13 cellular contexts compared by ENCODE assay signal in the genomic region with DNA sequence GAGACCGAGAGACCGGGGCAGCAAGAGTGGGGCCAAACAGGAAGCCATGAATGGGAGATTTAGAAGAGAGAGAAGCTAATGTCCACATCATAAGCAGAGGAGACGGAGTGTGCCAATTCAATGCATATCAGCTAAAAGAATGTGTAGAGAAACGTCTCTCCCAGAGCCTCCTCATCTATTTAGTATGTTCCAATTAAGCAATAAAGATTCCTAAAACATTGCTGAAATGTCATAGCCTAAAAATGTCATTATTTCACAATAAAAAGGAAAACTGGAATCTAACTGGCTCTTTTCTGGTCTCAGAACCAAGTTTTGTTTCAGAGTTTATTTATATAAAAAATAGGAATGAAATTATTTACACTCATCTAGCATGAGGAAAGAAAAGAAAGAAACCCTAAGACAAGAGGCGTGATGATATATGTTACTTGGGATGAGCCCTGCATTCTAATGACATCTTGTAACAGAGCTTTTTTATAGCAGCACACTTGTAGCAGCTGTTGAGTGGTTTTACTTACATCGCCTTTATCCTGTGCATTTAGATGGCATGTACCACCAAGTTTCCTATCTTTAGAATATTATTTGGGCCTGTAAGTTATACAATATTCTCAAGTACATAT.
A peak's percentile ranks its signal among the peaks of the same experiment; 100 is the strongest.
DNase-seq lines count a peak whose midpoint lies in the region; ATAC-seq and TF ChIP-seq lines count a peak whose summit lies in the region.
"Had no signal": no experiment of that assay in that cellular context is flagged by ENCODE, and none has a peak within 500 bp of the region (broad histone marks: within the 10 kb centered on the region; RNA-seq: fewer than 3 reads in every experiment).

No MANE protein-coding gene starts in this region.

- TF ChIP-seq EP300 in sigmoid colon (IDR thresholded peaks at IDR 0.05) = no peak

- H3K9me3 ChIP-seq in RWPE2 (ENCODE audit: severe bottlenecking) (no peaks in the 10 kb centered on the region), sigmoid colon (no peaks in the 10 kb centered on the region)
- H3K9me3 ChIP-seq: SJCRH30 had no signal

- TF ChIP-seq POLR2A in sigmoid colon (IDR thresholded peaks at IDR 0.05) = no peak

- 69 to 70% methylated on average over 6 of the region's 6 CpGs for WGBS in sigmoid colon, 2 donors

- H3K27me3 ChIP-seq in RWPE2 (ENCODE audit: insufficient read depth, poor library complexity, severe bottlenecking) (no peaks in the 10 kb centered on the region), sigmoid colon (no peaks in the 10 kb centered on the region)
- H3K27me3 ChIP-seq: SJCRH30 had no signal

- H3K36me3 ChIP-seq in RWPE2 (ENCODE audit: low read depth) = no peaks in the 10 kb centered on the region
- H3K36me3 ChIP-seq in sigmoid colon = no peaks in the 10 kb centered on the region
- H3K36me3 ChIP-seq: SJCRH30 had no signal

- H3K4me1 ChIP-seq in RWPE2 (ENCODE audit: insufficient read depth, poor library complexity, severe bottlenecking) (peaks cover 28% of the 10 kb centered on the region), sigmoid colon (peaks cover 0 to 39% (median 21%) of the 10 kb centered on the region in 4 donors)
- H3K4me1 ChIP-seq: SJCRH30 had no signal

- intact Hi-C loops in sigmoid colon (cut with DNase I) = no loop called here

- DNase-seq in AG20443 (ENCODE audit: low spot score) (peak; percentile 60), RWPE2 (ENCODE audit: low spot score) (no peak), fibroblast of mammary gland (ENCODE audit: low read depth) (peak; percentile 95), sigmoid colon (no peak), HuH-7 (ENCODE audit: low spot score) (no peak), DMS53 (lab: John Stamatoyannopoulos, UW) (no peak)
- DNase-seq in activated CD4-positive, alpha-beta T cell treated with anti-CD3 and anti-CD28 coated beads, Interleukin-2, amount 50 U/mL, for 4 hours = no peak
- DNase-seq: NCI-H1105 treated with DMSO at 0.1 percent for 48 hours; NCI-H526; SJCRH30; stimulated activated CD4-positive, alpha-beta T cell treated with anti-CD3 and anti-CD28 coated beads, Interleukin-12 subunit alpha, Interleukin-12 subunit beta, amount 100 ng/mL, for 4 hours had no signal

- ATAC-seq in RWPE2 (ENCODE audit: low read depth) (peak; percentile 94), GM18502 (IDR thresholded peaks at IDR 0.05; ENCODE audit: poor library complexity, unreplicated experiment) (no peak)
- ATAC-seq: WTC11 had no signal

- no peak overlapping the region for H3K4me3 ChIP-seq in RWPE2 (ENCODE audit: severe bottlenecking)
- no peak overlapping the region for H3K4me3 ChIP-seq in fibroblast of mammary gland (ENCODE audit: control insufficient read depth, low read depth, low read length)
- no peak overlapping the region for H3K4me3 ChIP-seq in sigmoid colon
- H3K4me3 ChIP-seq: SJCRH30 had no signal

- H3K27ac ChIP-seq in RWPE2 (ENCODE audit: poor library complexity, severe bottlenecking) (peak overlapping the region; percentile 95), sigmoid colon (peak overlapping the region; percentile 13 to 70 (median 62))
- H3K27ac ChIP-seq: SJCRH30 had no signal

- TF ChIP-seq CTCF in RWPE2 (IDR thresholded peaks at IDR 0.05; ENCODE audit: poor library complexity, severe bottlenecking) (no peak), fibroblast of mammary gland (conservative IDR thresholded peaks at IDR 0.05; ENCODE audit: control insufficient read depth, insufficient read depth, low read depth, low read length) (no peak), sigmoid colon (IDR thresholded peaks at IDR 0.05) (no peak)

Comparison
In these comparisons a context has a peak if more than half of its experiments do, and no peak if none do; other contexts are left out.
1. DNase-seq: peak in AG20443 (single experiment) and fibroblast of mammary gland (single experiment); none in RWPE2 (single experiment), sigmoid colon (single experiment), HuH-7 (single experiment), activated CD4-positive, alpha-beta T cell treated with anti-CD3 and anti-CD28 coated beads, Interleukin-2, amount 50 U/mL, for 4 hours (0 of 2) and DMS53 (single experiment).